ENCODE assay signal across 22 cellular contexts in genomic region chr12:111046896-111047295, GRCh38. TPM values are rescaled to one million over a fixed set of nuclear protein-coding genes. Genes with fewer than 3 reads are reported as not detected.
DNase-seq lines count a peak whose midpoint lies in the region; ATAC-seq and TF ChIP-seq lines count a peak whose summit lies in the region.
"Had no signal": no experiment of that assay in that cellular context is flagged by ENCODE, and none has a peak within 500 bp of the region (broad histone marks: within the 10 kb centered on the region; RNA-seq: fewer than 3 reads in every experiment).

No MANE protein-coding gene starts in this region.

- H2AFZ ChIP-seq in GM23338 = no peak overlapping the region

- no peak overlapping the region for H3K4me2 ChIP-seq in GM23338

- H3K4me3 Mint-ChIP-seq in GM23338 = no peak overlapping the region
- no peak overlapping the region for H3K4me3 Mint-ChIP-seq in progenitor cell of endocrine pancreas (ENCODE audit: low read depth)

- no peaks in the 10 kb centered on the region; the same call in 2 of the 3 replicates for H3K36me3 Mint-ChIP-seq in GM23338 (ENCODE audit: low read depth)
- H3K36me3 Mint-ChIP-seq in progenitor cell of endocrine pancreas (ENCODE audit: insufficient read depth) = peaks cover 8% of the 10 kb centered on the region

- H3K27me3 Mint-ChIP-seq in GM23338 (ENCODE audit: insufficient read depth, low read depth, poor library complexity) (peaks cover 2% of the 10 kb centered on the region), progenitor cell of endocrine pancreas (no peaks in the 10 kb centered on the region)

- intact Hi-C loops in heart right ventricle (cut with DNase I) = no loop called here

- TF ChIP-seq CTCF in GM23338 (conservative IDR thresholded peaks at IDR 0.05; ENCODE audit: low read depth in 2 of 2) = 0 out of 4 replicates have a peak, but pooled peaks of 1 of the 2 experiments have one; percentile 13
- TF ChIP-seq CTCF in progenitor cell of endocrine pancreas (IDR thresholded peaks at IDR 0.05; ENCODE audit: unreplicated experiment) = no peak
- no peak for TF ChIP-seq CTCF in heart right ventricle (IDR thresholded peaks at IDR 0.05)

- H3K4me1 ChIP-seq in GM23338 (ENCODE audit: insufficient read depth) = peaks cover 13% of the 10 kb centered on the region; the same call in 1 of the 2 replicates
- no peaks in the 10 kb centered on the region for H3K4me1 ChIP-seq in heart right ventricle
- H3K4me1 ChIP-seq: SJSA1 had no signal

- H3K4me1 Mint-ChIP-seq in GM23338 (peaks cover 7% of the 10 kb centered on the region; the same call in 1 of the 3 replicates), progenitor cell of endocrine pancreas (ENCODE audit: low read depth) (peaks cover 21% of the 10 kb centered on the region)

- no peaks in the 10 kb centered on the region for H3K27me3 ChIP-seq in GM23338 (ENCODE audit: insufficient read depth)
- H3K27me3 ChIP-seq in heart right ventricle = peaks cover 0 to 20% (median 0%) of the 10 kb centered on the region in 7 donors

- peaks cover 6% of the 10 kb centered on the region; the same call in 1 of the 2 replicates for H4K20me1 ChIP-seq in GM23338 (replicated peaks; ENCODE audit: insufficient read depth)

- peaks cover 28% of the 10 kb centered on the region for H3K79me2 ChIP-seq in GM23338 (replicated peaks; ENCODE audit: insufficient read depth)

- H3K9me2 ChIP-seq in GM23338 (ENCODE audit: insufficient read depth) = 0 out of 2 replicates have a peak, but pooled peaks cover 9% of the 10 kb centered on the region

- H3K9me3 Mint-ChIP-seq in GM23338 (no peaks in the 10 kb centered on the region), progenitor cell of endocrine pancreas (ENCODE audit: low read depth) (no peaks in the 10 kb centered on the region)

- H3K27ac Mint-ChIP-seq in GM23338 (no peak overlapping the region), progenitor cell of endocrine pancreas (peak overlapping the region; percentile 92)

- H3K27ac ChIP-seq in GM23338 (ENCODE audit: low read depth) (0 out of 2 replicates have a peak overlapping the region, but pooled peaks have one; percentile 2), heart right ventricle (no peak overlapping the region)
- H3K27ac ChIP-seq: C4-2B, SJSA1 had no signal

- 70 to 74% methylated on average over 22 of the region's 22 CpGs for WGBS in heart right ventricle, 2 donors

- ATAC-seq in GM23338 = peak; percentile 76
- ATAC-seq in heart right ventricle = no peak
- ATAC-seq: Right ventricle myocardium inferior had no signal

- peak; percentile 50 for DNase-seq in GM23338 (ENCODE audit: low spot score)
- DNase-seq in NCI-H69 (lab: John Stamatoyannopoulos, UW) = peak; percentile 41
- DNase-seq in iPS-NIHi11 (ENCODE audit: low spot score) = peak; percentile 43
- no peak for DNase-seq in progenitor cell of endocrine pancreas (ENCODE audit: low spot score, unreplicated experiment)
- no peak for DNase-seq in NCI-H526 treated with DMSO at 0.1 percent for 48 hours (lab: John Stamatoyannopoulos, UW)
- DNase-seq in NCI-H345 (lab: John Stamatoyannopoulos, UW) = no peak
- no peak for DNase-seq in heart right ventricle
- DNase-seq in activated CD4-positive, alpha-beta T cell treated with anti-CD3 and anti-CD28 coated beads, Interleukin-2, amount 50 U/mL, for 1 hour = no peak
- DNase-seq: GDM1, KG1, NCI-H1092, NCI-H1436, NCI-H187 treated with DMSO at 0.1 percent for 48 hours, NCI-H2227 treated with DMSO at 0.1 percent for 48 hours, NCI-H510A treated with DMSO at 0.1 percent for 48 hours, OCI-M1 had no signal

- H3K4me3 ChIP-seq in GM23338 = no peak overlapping the region
- no peak overlapping the region for H3K4me3 ChIP-seq in heart right ventricle
- H3K4me3 ChIP-seq: SJSA1 had no signal

- H3K36me3 ChIP-seq in GM23338 (ENCODE audit: insufficient read depth) (no peaks in the 10 kb centered on the region), heart right ventricle (no peaks in the 10 kb centered on the region)
- H3K36me3 ChIP-seq: SJSA1 had no signal

- peaks cover 0 to 11% (median 0%) of the 10 kb centered on the region in 11 donors for H3K9me3 ChIP-seq in heart right ventricle
- H3K9me3 ChIP-seq: SJSA1 had no signal

- H3F3A ChIP-seq in GM23338 (replicated peaks; ENCODE audit: low read depth) = no peaks in the 10 kb centered on the region

TF ChIP-seq in GM23338, 12 proteins besides CTCF, POLR2A, EP300 and RAD21 (continues in another document):
- TF ChIP-seq EZH2phosphoT487 (IDR thresholded peaks at IDR 0.05; ENCODE audit: unreplicated experiment) (no peak), REST (IDR thresholded peaks at IDR 0.05; ENCODE audit: unreplicated experiment) (no peak), CREB1 (CRISPR knock-in tag; IDR thresholded peaks at IDR 0.05; ENCODE audit: low read depth) (no peak), EZH2 (IDR thresholded peaks at IDR 0.05; ENCODE audit: low read depth, unreplicated experiment) (no peak), JUNB (IDR thresholded peaks at IDR 0.05; ENCODE audit: unreplicated experiment) (no peak), POLR2AphosphoS5 (IDR thresholded peaks at IDR 0.05; ENCODE audit: low read depth) (no peak), ZNF331 (CRISPR knock-in tag; IDR thresholded peaks at IDR 0.05; ENCODE audit: low read depth) (no peak), ZNF114 (CRISPR knock-in tag; IDR thresholded peaks at IDR 0.05) (no peak), STAT1 (IDR thresholded peaks at IDR 0.05; ENCODE audit: unreplicated experiment) (no peak), ETS1 (IDR thresholded peaks at IDR 0.05) (no peak), NANOG (IDR thresholded peaks at IDR 0.05; ENCODE audit: borderline replicate concordance) (no peak)

RNA-seq across cellular contexts. Expression of gene CUX2, which starts 12.9 kb away (rescaled TPM):
- 4.4 and 4.5 TPM in 2 replicates for total RNA-seq in GM23338 (2014; rRNA removed; shearing (Covaris generic))
- polyA plus RNA-seq in GM23338 (2016; fragmentation: Nextera tagmentation; extraction: Ambion mirVana) (1.7 and 2.5 TPM in 2 replicates), heart right ventricle (not detected)
- total RNA-seq in progenitor cell of endocrine pancreas (49.6 and 58.1 TPM in 2 replicates), heart right ventricle (under 1 TPM in 7 of 10 donors, not detected in 3; 0.02 to 0.96 (median 0.06) TPM)
- total RNA-seq: A172, HT1080, Right ventricle myocardium inferior, SJSA1 had no signal
- polyA plus RNA-seq: AG04450 had no signal

Comparison
In these comparisons a context has a peak if more than half of its experiments do, and no peak if none do; other contexts are left out.
1. DNase-seq: peak in GM23338 (single experiment), NCI-H69 (single experiment) and iPS-NIHi11 (single experiment); none in progenitor cell of endocrine pancreas (single experiment), NCI-H526 treated with DMSO at 0.1 percent for 48 hours (single experiment), NCI-H345 (single experiment), heart right ventricle (0 of 2) and activated CD4-positive, alpha-beta T cell treated with anti-CD3 and anti-CD28 coated beads, Interleukin-2, amount 50 U/mL, for 1 hour (single experiment).